10 cellular contexts compared by ENCODE assay signal in the genomic region with DNA sequence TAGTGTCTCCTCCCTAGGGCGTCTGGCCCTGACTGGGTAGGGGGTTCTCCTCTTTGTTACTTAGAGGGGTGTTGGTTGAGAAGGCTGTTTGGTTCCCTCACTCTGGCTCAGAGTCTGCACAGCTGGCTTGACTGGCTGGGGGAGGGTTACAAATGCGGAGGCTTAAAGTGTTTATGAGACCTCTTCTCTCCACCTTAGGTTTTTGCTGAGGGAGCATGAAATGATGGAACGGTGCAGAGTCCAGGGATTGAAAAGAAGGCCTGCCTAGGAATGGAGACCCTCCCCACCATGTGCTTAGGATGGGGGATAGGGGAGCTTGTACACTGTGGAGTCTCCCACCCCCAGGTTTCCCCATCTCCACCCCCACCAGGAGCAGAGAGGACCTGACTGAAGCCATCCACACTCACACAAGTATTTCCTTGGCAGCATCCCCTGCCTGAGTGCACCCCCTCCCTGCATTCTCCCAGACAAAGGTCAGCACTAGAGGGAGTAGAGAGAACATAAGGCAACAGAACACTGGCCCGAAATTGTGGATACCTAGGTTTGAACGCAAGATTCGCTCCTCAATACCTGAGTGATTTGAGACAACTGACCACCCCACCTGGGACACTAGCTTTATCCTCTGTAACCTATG. TPM values are rescaled to one million over a fixed set of nuclear protein-coding genes. Genes with fewer than 3 reads are reported as not detected.
DNase-seq lines count a peak whose midpoint lies in the region; ATAC-seq and TF ChIP-seq lines count a peak whose summit lies in the region.
"Had no signal": no experiment of that assay in that cellular context is flagged by ENCODE, and none has a peak within 500 bp of the region (broad histone marks: within the 10 kb centered on the region; RNA-seq: fewer than 3 reads in every experiment).

No MANE protein-coding gene starts in this region.

- H2AFZ ChIP-seq in SK-N-SH (ENCODE audit: low read depth), result 0 out of 2 replicates have a peak overlapping the region, but pooled peaks have one; percentile 75

- H3K9ac ChIP-seq in SK-N-SH, result no peak overlapping the region; the same call in 1 of the 2 replicates

- H3K4me3 ChIP-seq in SK-N-SH (ENCODE audit: low read depth in 2 of 2, low read length in 1 of 2), result peak overlapping the region; percentile 84 to 86; a peak in 3 of 4 replicates

- ATAC-seq in SK-N-SH treated with all-trans-retinoic acid at 6 μM for 48 hours (no peak), GM19467 (IDR thresholded peaks at IDR 0.05; ENCODE audit: unreplicated experiment) (no peak)

- H3K27me3 ChIP-seq in SK-N-SH (ENCODE audit: insufficient read depth), result no peaks in the 10 kb centered on the region

- H3K9me2 ChIP-seq in SK-N-SH, result no peaks in the 10 kb centered on the region

- POLR2A ChIA-PET in SK-N-SH (lab: Yijun Ruan, JAX), result no interaction called here

- no peaks in the 10 kb centered on the region for H3K9me3 ChIP-seq in SK-N-SH
- H3K9me3 ChIP-seq: Caco-2 had no signal

- peaks cover 15% of the 10 kb centered on the region for H3F3A ChIP-seq in SK-N-SH (replicated peaks; ENCODE audit: insufficient read depth)

- DNase-seq in SK-N-SH (peak; percentile 50), astrocyte of the hippocampus (ENCODE audit: low read depth, low spot score) (peak; percentile 41), iris pigment epithelial cell (ENCODE audit: low read depth) (peak; percentile 55), posterior vena cava (ENCODE audit: low spot score) (no peak)
- DNase-seq in stimulated activated naive CD4-positive, alpha-beta T cell (lab: John Stamatoyannopoulos, UW), result no peak
- DNase-seq: NCI-H2029 had no signal

- peak overlapping the region; percentile 94 for H3K4me2 ChIP-seq in SK-N-SH

- intact Hi-C loops in posterior vena cava (cut with DNase I), result no loop called here

- 97% methylated on average over 6 of the region's 6 CpGs for WGBS in SK-N-SH (ENCODE audit: low lambda C conversion rate)

- no peak for TF ChIP-seq RAD21 in SK-N-SH (IDR thresholded peaks at IDR 0.05; ENCODE audit: low read length)

- H3K79me2 ChIP-seq in SK-N-SH (ENCODE audit: insufficient read depth), result peaks cover 36% of the 10 kb centered on the region

- no peaks in the 10 kb centered on the region for H3K36me3 ChIP-seq in SK-N-SH (replicated peaks in 1 of 2; ENCODE audit: control insufficient read depth in 1 of 2, insufficient read depth in 2 of 2, low read length in 1 of 2)

- CTCF ChIA-PET in SK-N-SH (lab: Yijun Ruan, JAX), result interaction anchor here (1.1 to 3.6 kb wide), 2 partner anchors 10 to 65 kb away, joined by 3 to 39 read pairs; a partner anchor contains a TSS

- peak; percentile 28 for TF ChIP-seq CTCF in SK-N-SH (IDR thresholded peaks at IDR 0.05)

- peaks cover 27 to 40% of the 10 kb centered on the region in 2 experiments; a peak in 3 of 4 replicates for H3K4me1 ChIP-seq in SK-N-SH (ENCODE audit: control insufficient read depth in 1 of 2, insufficient read depth in 2 of 2, low read depth in 1 of 2, low read length in 1 of 2)

- TF ChIP-seq EP300 in SK-N-SH (IDR thresholded peaks at IDR 0.05; ENCODE audit: borderline replicate concordance in 1 of 2, low read depth in 1 of 2, low read length in 1 of 2), result no peak

- peak overlapping the region; percentile 86 to 99 for H3K27ac ChIP-seq in SK-N-SH (ENCODE audit: low read depth in 2 of 2, low read length in 1 of 2)
- H3K27ac ChIP-seq in temporal lobe (ENCODE audit: low read depth, low read length), result peak overlapping the region; percentile 97

- H4K20me1 ChIP-seq in SK-N-SH (ENCODE audit: insufficient read depth), result no peaks in the 10 kb centered on the region

TF ChIP-seq in SK-N-SH, 30 proteins besides CTCF, POLR2A, EP300 and RAD21:
- TF ChIP-seq RXRA (IDR thresholded peaks at IDR 0.05; ENCODE audit: borderline replicate concordance, low read depth) (no peak), MEF2A (IDR thresholded peaks at IDR 0.05; ENCODE audit: borderline replicate concordance, low read depth) (no peak), CHD2 (IDR thresholded peaks at IDR 0.05; ENCODE audit: low read length, partially characterized antibody) (no peak), NRF1 (IDR thresholded peaks at IDR 0.05; ENCODE audit: low read depth, low read length) (no peak)
- TF ChIP-seq, protein P1, sequence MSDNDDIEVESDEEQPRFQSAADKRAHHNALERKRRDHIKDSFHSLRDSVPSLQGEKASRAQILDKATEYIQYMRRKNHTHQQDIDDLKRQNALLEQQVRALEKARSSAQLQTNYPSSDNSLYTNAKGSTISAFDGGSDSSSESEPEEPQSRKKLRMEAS (IDR thresholded peaks at IDR 0.05; ENCODE audit: low read depth), result no peak

TF ChIP-seq in SK-N-SH treated with all-trans-retinoic acid at 6 μM for 48 hours, 23 proteins besides CTCF, POLR2A, EP300 and RAD21:
- TF ChIP-seq TCF4 (CRISPR knock-in tag; IDR thresholded peaks at IDR 0.05; ENCODE audit: borderline replicate concordance) (no peak), PPARA (CRISPR knock-in tag; IDR thresholded peaks at IDR 0.05; ENCODE audit: borderline replicate concordance) (no peak), CSDC2 (CRISPR knock-in tag; IDR thresholded peaks at IDR 0.05) (no peak), ISL1 (CRISPR knock-in tag; IDR thresholded peaks at IDR 0.05) (no peak), ZNF565 (CRISPR knock-in tag; conservative IDR thresholded peaks at IDR 0.05; ENCODE audit: low read depth) (no peak), BACH2 (CRISPR knock-in tag; IDR thresholded peaks at IDR 0.05; ENCODE audit: borderline replicate concordance) (no peak), ZFP30 (CRISPR knock-in tag; IDR thresholded peaks at IDR 0.05) (no peak), ESRRG (CRISPR knock-in tag; IDR thresholded peaks at IDR 0.05) (no peak), ZNF8 (CRISPR knock-in tag; IDR thresholded peaks at IDR 0.05) (no peak), ARNTL (CRISPR knock-in tag; IDR thresholded peaks at IDR 0.05; ENCODE audit: borderline replicate concordance, low read depth) (no peak), GLIS3 (CRISPR knock-in tag; IDR thresholded peaks at IDR 0.05) (no peak), ZFP3 (CRISPR knock-in tag; IDR thresholded peaks at IDR 0.05) (no peak), SNAI2 (CRISPR knock-in tag; IDR thresholded peaks at IDR 0.05) (no peak), ZC3H10 (CRISPR knock-in tag; IDR thresholded peaks at IDR 0.05) (no peak), ZNF70 (CRISPR knock-in tag; IDR thresholded peaks at IDR 0.05) (no peak)
- TF ChIP-seq, protein P2, sequence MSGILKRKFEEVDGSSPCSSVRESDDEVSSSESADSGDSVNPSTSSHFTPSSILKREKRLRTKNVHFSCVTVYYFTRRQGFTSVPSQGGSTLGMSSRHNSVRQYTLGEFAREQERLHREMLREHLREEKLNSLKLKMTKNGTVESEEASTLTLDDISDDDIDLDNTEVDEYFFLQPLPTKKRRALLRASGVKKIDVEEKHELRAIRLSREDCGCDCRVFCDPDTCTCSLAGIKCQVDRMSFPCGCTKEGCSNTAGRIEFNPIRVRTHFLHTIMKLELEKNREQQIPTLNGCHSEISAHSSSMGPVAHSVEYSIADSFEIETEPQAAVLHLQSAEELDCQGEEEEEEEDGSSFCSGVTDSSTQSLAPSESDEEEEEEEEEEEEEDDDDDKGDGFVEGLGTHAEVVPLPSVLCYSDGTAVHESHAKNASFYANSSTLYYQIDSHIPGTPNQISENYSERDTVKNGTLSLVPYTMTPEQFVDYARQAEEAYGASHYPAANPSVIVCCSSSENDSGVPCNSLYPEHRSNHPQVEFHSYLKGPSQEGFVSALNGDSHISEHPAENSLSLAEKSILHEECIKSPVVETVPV (CRISPR knock-in tag; IDR thresholded peaks at IDR 0.05), result no peak
- TF ChIP-seq, protein P3, sequence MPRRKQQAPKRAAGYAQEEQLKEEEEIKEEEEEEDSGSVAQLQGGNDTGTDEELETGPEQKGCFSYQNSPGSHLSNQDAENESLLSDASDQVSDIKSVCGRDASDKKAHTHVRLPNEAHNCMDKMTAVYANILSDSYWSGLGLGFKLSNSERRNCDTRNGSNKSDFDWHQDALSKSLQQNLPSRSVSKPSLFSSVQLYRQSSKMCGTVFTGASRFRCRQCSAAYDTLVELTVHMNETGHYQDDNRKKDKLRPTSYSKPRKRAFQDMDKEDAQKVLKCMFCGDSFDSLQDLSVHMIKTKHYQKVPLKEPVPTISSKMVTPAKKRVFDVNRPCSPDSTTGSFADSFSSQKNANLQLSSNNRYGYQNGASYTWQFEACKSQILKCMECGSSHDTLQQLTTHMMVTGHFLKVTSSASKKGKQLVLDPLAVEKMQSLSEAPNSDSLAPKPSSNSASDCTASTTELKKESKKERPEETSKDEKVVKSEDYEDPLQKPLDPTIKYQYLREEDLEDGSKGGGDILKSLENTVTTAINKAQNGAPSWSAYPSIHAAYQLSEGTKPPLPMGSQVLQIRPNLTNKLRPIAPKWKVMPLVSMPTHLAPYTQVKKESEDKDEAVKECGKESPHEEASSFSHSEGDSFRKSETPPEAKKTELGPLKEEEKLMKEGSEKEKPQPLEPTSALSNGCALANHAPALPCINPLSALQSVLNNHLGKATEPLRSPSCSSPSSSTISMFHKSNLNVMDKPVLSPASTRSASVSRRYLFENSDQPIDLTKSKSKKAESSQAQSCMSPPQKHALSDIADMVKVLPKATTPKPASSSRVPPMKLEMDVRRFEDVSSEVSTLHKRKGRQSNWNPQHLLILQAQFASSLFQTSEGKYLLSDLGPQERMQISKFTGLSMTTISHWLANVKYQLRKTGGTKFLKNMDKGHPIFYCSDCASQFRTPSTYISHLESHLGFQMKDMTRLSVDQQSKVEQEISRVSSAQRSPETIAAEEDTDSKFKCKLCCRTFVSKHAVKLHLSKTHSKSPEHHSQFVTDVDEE (CRISPR knock-in tag; IDR thresholded peaks at IDR 0.05), result no peak

RNA-seq across cellular contexts. Expression of a gene that starts 1.7 kb away (rescaled TPM):
- polyA plus RNA-seq in SK-N-SH (2012; rRNA removed), result 85.9 and 113 TPM in 2 replicates
- 31.9 and 39.8 TPM in 2 replicates for polyA plus RNA-seq in SK-N-SH (2012; cell fraction: cytosol; rRNA removed)
- 361 and 398 TPM in 2 replicates for polyA plus RNA-seq in SK-N-SH (2012; cell fraction: nucleus; rRNA removed)
- total RNA-seq in temporal lobe (50.2 TPM), posterior vena cava (10 to 100 TPM; 28.9 to 32.7 TPM)

RNA-seq across cellular contexts. Expression of a gene that starts 11.0 kb away (rescaled TPM):
- polyA plus RNA-seq in SK-N-SH (2012; rRNA removed), result 22.6 and 23.1 TPM in 2 replicates
- polyA plus RNA-seq in SK-N-SH (2012; cell fraction: cytosol; rRNA removed), result 9.6 and 13.0 TPM in 2 replicates
- polyA plus RNA-seq in SK-N-SH (2012; cell fraction: nucleus; rRNA removed), result 77.6 and 92.4 TPM in 2 replicates
- total RNA-seq in temporal lobe (8.4 TPM), posterior vena cava (10 to 100 TPM; 21.7 to 32.8 TPM)

RNA-seq across cellular contexts. Expression of a gene that starts 30.3 kb away (rescaled TPM):
- 71.8 and 94.6 TPM in 2 replicates for polyA plus RNA-seq in SK-N-SH (2012; rRNA removed)
- polyA plus RNA-seq in SK-N-SH (2012; cell fraction: cytosol; rRNA removed), result 83.4 and 99.2 TPM in 2 replicates
- polyA plus RNA-seq in SK-N-SH (2012; cell fraction: nucleus; rRNA removed), result 79.8 and 108 TPM in 2 replicates
- 33.4 TPM for total RNA-seq in temporal lobe
- 10 to 100 TPM; 32.6 to 38.6 TPM for total RNA-seq in posterior vena cava

RNA-seq across cellular contexts. Expression of a gene that starts 56.7 kb away (rescaled TPM):
- 7.3 and 7.8 TPM in 2 replicates for polyA plus RNA-seq in SK-N-SH (2012; rRNA removed)
- polyA plus RNA-seq in SK-N-SH (2012; cell fraction: cytosol; rRNA removed), result 4.0 and 6.5 TPM in 2 replicates
- 5.2 and 5.8 TPM in 2 replicates for polyA plus RNA-seq in SK-N-SH (2012; cell fraction: nucleus; rRNA removed)
- total RNA-seq in temporal lobe, result 14.8 TPM
- 10 to 100 TPM; 11.6 to 13.7 TPM for total RNA-seq in posterior vena cava

Comparison
In these comparisons a context has a peak if more than half of its experiments do, and no peak if none do; other contexts are left out.
1. DNase-seq: peak in SK-N-SH (single experiment), astrocyte of the hippocampus (single experiment) and iris pigment epithelial cell (single experiment); none in posterior vena cava (single experiment) and stimulated activated naive CD4-positive, alpha-beta T cell (0 of 6).